ENCODE assay signal across 23 cellular contexts in the genomic region with DNA sequence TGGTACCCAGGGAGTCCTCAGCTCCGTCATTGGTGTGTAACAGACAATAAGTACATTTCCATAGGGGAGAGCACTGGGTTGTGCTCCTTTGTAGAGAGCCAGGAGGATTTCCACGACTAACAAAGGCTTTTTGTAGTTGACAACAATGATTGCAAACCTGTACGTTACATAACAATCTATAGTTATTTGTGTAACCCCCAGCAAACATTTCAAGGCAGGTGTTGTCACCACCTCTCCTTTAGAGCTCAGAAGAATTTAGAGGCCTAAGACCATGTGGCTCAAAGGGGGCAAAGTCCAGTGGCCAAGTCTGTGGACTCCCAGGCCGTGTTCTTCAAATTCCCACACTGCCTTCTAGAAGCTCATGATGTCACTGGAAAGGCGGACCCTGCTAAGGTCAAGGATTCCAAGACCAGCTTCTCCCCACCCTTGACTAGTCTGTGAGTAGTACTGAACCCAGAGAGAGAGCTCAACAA. TPM values are rescaled to one million over a fixed set of nuclear protein-coding genes. Genes with fewer than 3 reads are reported as not detected.
A peak's percentile ranks its signal among the peaks of the same experiment; 100 is the strongest.
DNase-seq lines count a peak whose midpoint lies in the region; ATAC-seq, FAIRE-seq and TF ChIP-seq lines count a peak whose summit lies in the region.
"Had no signal": no experiment of that assay in that cellular context is flagged by ENCODE, and none has a peak within 500 bp of the region (broad histone marks: within the 10 kb centered on the region; RNA-seq: fewer than 3 reads in every experiment).

No MANE protein-coding gene starts in this region.

- peak overlapping the region; percentile 47 for H2AK5ac ChIP-seq in mesendoderm (ENCODE audit: low read length)

- TF ChIP-seq CTCF in HFFc6 (IDR thresholded peaks at IDR 0.05) (no peak), body of pancreas (IDR thresholded peaks at IDR 0.05) (no peak), PC-3 (conservative IDR thresholded peaks at IDR 0.05; ENCODE audit: low read depth, low read length) (no peak)

- H3F3A ChIP-seq in PC-3 (ENCODE audit: low read length, unreplicated experiment): no peaks in the 10 kb centered on the region

- H3K79me2 ChIP-seq in mesendoderm (ENCODE audit: control insufficient read depth, insufficient read depth, low read length): no peaks in the 10 kb centered on the region
- H3K79me2 ChIP-seq in PC-3 (ENCODE audit: low read length): no peaks in the 10 kb centered on the region
- H3K79me2 ChIP-seq: parathyroid adenoma had no signal

- H3K36me3 ChIP-seq in body of pancreas (replicated peaks in 1 of 2; ENCODE audit: insufficient read depth in 1 of 2, low read depth in 2 of 2) (peaks cover 5 to 13% of the 10 kb centered on the region in 2 donors), mesendoderm (ENCODE audit: control insufficient read depth, insufficient read depth, low read length) (peaks cover 2% of the 10 kb centered on the region), PC-3 (ENCODE audit: low read depth, low read length) (peaks cover 11% of the 10 kb centered on the region)

- no peak overlapping the region for H2BK15ac ChIP-seq in mesendoderm (replicated peaks; ENCODE audit: low read depth)

- H3K27me3 ChIP-seq in body of pancreas (no peaks in the 10 kb centered on the region), mesendoderm (ENCODE audit: insufficient read depth, low read length, poor library complexity) (no peaks in the 10 kb centered on the region), PC-3 (ENCODE audit: low read length) (no peaks in the 10 kb centered on the region)
- H3K27me3 ChIP-seq: vagina had no signal

- no peak overlapping the region for H3K18ac ChIP-seq in mesendoderm (ENCODE audit: low read length)

- intact Hi-C loops in body of pancreas (cut with DNase I): no loop called here
- intact Hi-C loops in PC-3 (cut with micrococcal nuclease): no loop called here

- no peaks in the 10 kb centered on the region for H3K9me2 ChIP-seq in PC-3 (replicated peaks; ENCODE audit: low read length)

- peak overlapping the region; percentile 83 for H3K56ac ChIP-seq in mesendoderm (ENCODE audit: low read length)

- no peak overlapping the region for H3K23ac ChIP-seq in mesendoderm (ENCODE audit: low read length)

- H3K27ac Mint-ChIP-seq in HFFc6 (peak overlapping the region; percentile 67), T-helper 17 cell (no peak overlapping the region)
- H3K27ac Mint-ChIP-seq: activated CD8-positive, alpha-beta T cell treated with anti-CD3 and anti-CD28 coated beads for 36 hours; CD8-positive, alpha-beta T cell; effector memory CD8-positive, alpha-beta T cell; IgD-negative memory B cell; stimulated activated naive B cell treated with anti-CD40 and anti-IgM and Interleukin-4, amounts not matched to agents 10 μg/mL and 1 μg/mL and 100 μg/mL, for 72 hours had no signal

- H4K5ac ChIP-seq in mesendoderm (ENCODE audit: low read length): no peak overlapping the region

- peaks cover 55% of the 10 kb centered on the region for H3K36me3 Mint-ChIP-seq in HFFc6 (ENCODE audit: low read depth)
- peaks cover 5% of the 10 kb centered on the region for H3K36me3 Mint-ChIP-seq in T-helper 17 cell (ENCODE audit: low read depth)
- H3K36me3 Mint-ChIP-seq: CD8-positive, alpha-beta T cell had no signal

- no peak overlapping the region for H3K4ac ChIP-seq in mesendoderm (ENCODE audit: low read depth, low read length)

- WGBS in body of pancreas, 2 donors: 57 to 67% methylated on average over 5 of the region's 5 CpGs
- WGBS in mesendoderm (ENCODE audit: extremely low coverage, insufficient coverage, low lambda C conversion rate): no CpG with 5 or more reads among the region's 5 CpGs

- ATAC-seq in body of pancreas (peak; percentile 3), GM19023 (IDR thresholded peaks at IDR 0.05; ENCODE audit: unreplicated experiment) (no peak), T-helper 17 cell (no peak), PC-3 (no peak)
- ATAC-seq: activated CD8-positive, alpha-beta T cell treated with anti-CD3 and anti-CD28 coated beads for 36 hours; CD8-positive, alpha-beta T cell; effector memory CD8-positive, alpha-beta T cell; stimulated activated naive B cell treated with anti-CD40 and anti-IgM and Interleukin-4, amounts not matched to agents 10 μg/mL and 1 μg/mL and 100 μg/mL, for 72 hours had no signal

- H3K4me3 Mint-ChIP-seq in HFFc6: no peak overlapping the region
- H3K4me3 Mint-ChIP-seq in T-helper 17 cell: no peak overlapping the region
- H3K4me3 Mint-ChIP-seq: activated CD8-positive, alpha-beta T cell treated with anti-CD3 and anti-CD28 coated beads for 36 hours; CD8-positive, alpha-beta T cell; effector memory CD8-positive, alpha-beta T cell; stimulated activated naive B cell treated with anti-CD40 and anti-IgM and Interleukin-4, amounts not matched to agents 10 μg/mL and 1 μg/mL and 100 μg/mL, for 72 hours had no signal

- no peak overlapping the region for H3K4me2 ChIP-seq in mesendoderm (ENCODE audit: low read length)
- no peak overlapping the region for H3K4me2 ChIP-seq in PC-3 (ENCODE audit: low read length)

- H3K27ac ChIP-seq in body of pancreas: peak overlapping the region; percentile 69 to 87 (median 75)
- H3K27ac ChIP-seq in mesendoderm (ENCODE audit: low read depth, low read length): peak overlapping the region; percentile 80
- peak overlapping the region; percentile 93 for H3K27ac ChIP-seq in substantia nigra (ENCODE audit: low read depth, low read length, poor library complexity, severe bottlenecking)
- H3K27ac ChIP-seq in PC-3 (ENCODE audit: low read length): no peak overlapping the region
- H3K27ac ChIP-seq: parathyroid adenoma, vagina, WERI-Rb-1 had no signal

- H3K9me3 ChIP-seq in body of pancreas (no peaks in the 10 kb centered on the region), T-helper 17 cell (ENCODE audit: control insufficient read depth, low read length, poor library complexity, severe bottlenecking) (no peaks in the 10 kb centered on the region), PC-3 (ENCODE audit: low read length) (no peaks in the 10 kb centered on the region)
- H3K9me3 ChIP-seq: vagina had no signal

- FAIRE-seq in HTR-8/SVneo (lab: Jason Lieb, UNC): no peak
- FAIRE-seq: GM19239 had no signal

- POLR2A ChIA-PET in PC-3 (lab: Charles Lee; ENCODE audit: unreplicated experiment): no interaction called here

- H3K9ac ChIP-seq in mesendoderm (ENCODE audit: low read length): no peak overlapping the region
- H3K9ac ChIP-seq in PC-3 (ENCODE audit: low read length): no peak overlapping the region
- H3K9ac ChIP-seq: parathyroid adenoma had no signal

- BruUV-seq in PC-3 (replicated peaks; lab: Mats Ljungman, UMichigan): no TSS peak

- peaks cover 1% of the 10 kb centered on the region for H3K79me1 ChIP-seq in mesendoderm (ENCODE audit: low read length)

- H3K27me3 Mint-ChIP-seq in HFFc6 (ENCODE audit: insufficient read depth) (peaks cover 12% of the 10 kb centered on the region), T-helper 17 cell (no peaks in the 10 kb centered on the region)
- H3K27me3 Mint-ChIP-seq: activated CD8-positive, alpha-beta T cell treated with anti-CD3 and anti-CD28 coated beads for 36 hours; effector memory CD8-positive, alpha-beta T cell; IgD-negative memory B cell; stimulated activated naive B cell treated with anti-CD40 and anti-IgM and Interleukin-4, amounts not matched to agents 10 μg/mL and 1 μg/mL and 100 μg/mL, for 72 hours had no signal

- DNase-seq in HFFc6 (no peak), body of pancreas (peak in 1 of 4 donors; percentile 25), mesendoderm (peak; percentile 67), substantia nigra (lab: John Stamatoyannopoulos, UW) (no peak), T-helper 17 cell (no peak), HTR-8/SVneo (ENCODE audit: insufficient read length, low spot score) (no peak), PC-3 (no peak)
- DNase-seq: activated CD8-positive, alpha-beta T cell treated with anti-CD3 and anti-CD28 coated beads for 36 hours; activated T-cell treated with anti-CD3 and anti-CD28 coated beads, Interleukin-2, amount 50 U/mL, for 48 hours; CD8-positive, alpha-beta T cell; central memory CD4-positive, alpha-beta T cell; effector memory CD8-positive, alpha-beta T cell; hypothalamus; NCI-H1930; NCI-H510A; stimulated activated naive B cell treated with anti-CD40 and anti-IgM and Interleukin-4, amounts not matched to agents 10 μg/mL and 1 μg/mL and 100 μg/mL, for 72 hours; T-helper 1 cell; WERI-Rb-1 had no signal

- H4K20me1 ChIP-seq in PC-3 (ENCODE audit: low read length): no peaks in the 10 kb centered on the region

- H3K4me1 Mint-ChIP-seq in HFFc6 (ENCODE audit: low read depth): peaks cover 22% of the 10 kb centered on the region
- H3K4me1 Mint-ChIP-seq in T-helper 17 cell: peaks cover 12% of the 10 kb centered on the region

- CTCF ChIA-PET in PC-3 (lab: Charles Lee): no interaction called here

- no peak overlapping the region for H4K8ac ChIP-seq in mesendoderm (ENCODE audit: low read depth, low read length)

- peaks cover 25% of the 10 kb centered on the region for H3K4me1 ChIP-seq in body of pancreas
- H3K4me1 ChIP-seq in mesendoderm (ENCODE audit: control insufficient read depth, low read depth, low read length): peaks cover 17% of the 10 kb centered on the region
- H3K4me1 ChIP-seq in PC-3 (ENCODE audit: insufficient read depth, low read length): peaks cover 11% of the 10 kb centered on the region
- H3K4me1 ChIP-seq: parathyroid adenoma, vagina had no signal

- no peak for TF ChIP-seq POLR2A in body of pancreas (IDR thresholded peaks at IDR 0.05)

- no peak overlapping the region for H2BK120ac ChIP-seq in mesendoderm (ENCODE audit: low read depth, low read length)

- H3K4me3 ChIP-seq in body of pancreas: no peak overlapping the region
- H3K4me3 ChIP-seq in mesendoderm (ENCODE audit: low read length): no peak overlapping the region
- no peak overlapping the region for H3K4me3 ChIP-seq in PC-3 (ENCODE audit: low read length)
- H3K4me3 ChIP-seq: vagina had no signal

- H2BK5ac ChIP-seq in mesendoderm (ENCODE audit: low read length): peak overlapping the region; percentile 15

- H3K9me3 Mint-ChIP-seq in HFFc6: no peaks in the 10 kb centered on the region
- H3K9me3 Mint-ChIP-seq: activated CD8-positive, alpha-beta T cell treated with anti-CD3 and anti-CD28 coated beads for 36 hours; CD8-positive, alpha-beta T cell; effector memory CD8-positive, alpha-beta T cell; IgD-negative memory B cell; stimulated activated naive B cell treated with anti-CD40 and anti-IgM and Interleukin-4, amounts not matched to agents 10 μg/mL and 1 μg/mL and 100 μg/mL, for 72 hours had no signal

- no peak overlapping the region for H2AFZ ChIP-seq in PC-3 (ENCODE audit: low read length)
- H2AFZ ChIP-seq: parathyroid adenoma had no signal

RNA-seq across cellular contexts. Expression of a gene that starts 15.8 kb away (rescaled TPM):
- total RNA-seq in HFFc6 (2021; fragmentation: NEBNext Ultra II Directional; extraction: Animal tissue kit (Norgen Biotek cat#: 25700)): 1,000 to 10,000 TPM in 4 of 6 experiments, 100 to 1,000 TPM in 2; 973 to 1,209 (median 1,069) TPM
- total RNA-seq in body of pancreas: 1,000 to 10,000 TPM in 1 of 2 donors, 100 to 1,000 TPM in 1; 320 to 1,209 TPM
- 2,670 TPM for polyA plus RNA-seq in mesendoderm (2013, experiment 1 of 2)
- polyA plus RNA-seq in mesendoderm (2013, experiment 2 of 2): 2,699 TPM
- total RNA-seq in T-helper 17 cell: 1,000 to 10,000 TPM; 1,682 to 1,804 TPM
- total RNA-seq in PC-3 (2014; rRNA removed): 855 and 1,132 TPM in 2 replicates

RNA-seq across cellular contexts. Expression of a gene that starts 15.9 kb away (rescaled TPM):
- 1 to 10 TPM; 4.5 to 6.9 (median 5.6) TPM for total RNA-seq in HFFc6 (2021; fragmentation: NEBNext Ultra II Directional; extraction: Animal tissue kit (Norgen Biotek cat#: 25700))
- total RNA-seq in body of pancreas (10 to 100 TPM; 11.2 to 37.2 TPM), T-helper 17 cell (10 to 100 TPM; 20.0 to 23.5 TPM), PC-3 (2014; rRNA removed) (5.5 and 6.6 TPM in 2 replicates)
- polyA plus RNA-seq in mesendoderm (2013, experiment 1 of 2): 0.79 TPM
- 0.87 TPM for polyA plus RNA-seq in mesendoderm (2013, experiment 2 of 2)
